Comparison of ENCODE assay signal across 23 cellular contexts in genomic region chr1:162315673-162316072, GRCh38.
DNase-seq lines count a peak whose midpoint lies in the region; ATAC-seq, FAIRE-seq and TF ChIP-seq lines count a peak whose summit lies in the region.
"Had no signal": no experiment of that assay in that cellular context is flagged by ENCODE, and none has a peak within 500 bp of the region (broad histone marks: within the 10 kb centered on the region; RNA-seq: fewer than 3 reads in every experiment).

No MANE protein-coding gene starts in this region.

- H3K9me3 ChIP-seq in Loucy (ENCODE audit: insufficient read depth, low read depth, low read length) = no peaks in the 10 kb centered on the region
- H3K9me3 ChIP-seq in hepatocyte (ENCODE audit: low read depth) = no peaks in the 10 kb centered on the region
- H3K9me3 ChIP-seq in mucosa of descending colon = no peaks in the 10 kb centered on the region
- H3K9me3 ChIP-seq: A549; BE2C; BLaER1 treated with 17β-estradiol and CSF1 and Interleukin-3, amounts not matched to agents 10 nM and 100 nM had no signal

- H2AFZ ChIP-seq in Loucy (ENCODE audit: low read length) = no peak overlapping the region
- H2AFZ ChIP-seq in hepatocyte = no peak overlapping the region
- H2AFZ ChIP-seq: GM23338 had no signal

- H3K4me3 ChIP-seq in Loucy (ENCODE audit: low read length, poor library complexity, severe bottlenecking) (peak overlapping the region; percentile 26), hepatocyte (no peak overlapping the region), mucosa of descending colon (no peak overlapping the region)
- H3K4me3 ChIP-seq: A549; BLaER1 treated with 17β-estradiol and CSF1 and Interleukin-3, amounts not matched to agents 10 nM and 100 nM; GM12878; GM23338 had no signal

- no peaks in the 10 kb centered on the region for H3F3A ChIP-seq in Loucy (ENCODE audit: low read depth)

- intact Hi-C loops in mucosa of descending colon (cut with DNase I, micrococcal nuclease) = no loop called here

- no peak for TF ChIP-seq POLR2A in GM12892 (IDR thresholded peaks at IDR 0.05; ENCODE audit: low read depth, low read length)

- peak overlapping the region; percentile 20 for H3K27ac ChIP-seq in hepatocyte
- H3K27ac ChIP-seq: A549; BLaER1 treated with 17β-estradiol and CSF1 and Interleukin-3, amounts not matched to agents 10 nM and 100 nM had no signal

- H4K20me1 ChIP-seq in Loucy (ENCODE audit: insufficient read depth, low read length, poor library complexity, severe bottlenecking) (no peaks in the 10 kb centered on the region), hepatocyte (ENCODE audit: insufficient read depth, poor library complexity, severe bottlenecking) (no peaks in the 10 kb centered on the region)
- H4K20me1 ChIP-seq: BLaER1 treated with 17β-estradiol and CSF1 and Interleukin-3, amounts not matched to agents 10 nM and 100 nM had no signal

- H3K27me3 ChIP-seq in Loucy (ENCODE audit: insufficient read depth, low read length, poor library complexity, severe bottlenecking) = no peaks in the 10 kb centered on the region
- H3K27me3 ChIP-seq in hepatocyte = no peaks in the 10 kb centered on the region
- H3K27me3 ChIP-seq: BE2C; BLaER1 treated with 17β-estradiol and CSF1 and Interleukin-3, amounts not matched to agents 10 nM and 100 nM had no signal

- ATAC-seq in mucosa of descending colon (peak; percentile 55), HG02852 (IDR thresholded peaks at IDR 0.05; ENCODE audit: unreplicated experiment) (no peak)
- ATAC-seq: A549, GM12878, GM23338, HCT116 had no signal

- DNase-seq in hepatocyte (ENCODE audit: low spot score) (no peak), mucosa of descending colon (no peak), GM12892 (ENCODE audit: insufficient read length) (no peak), NCI-H748 treated with DMSO at 0.1 percent for 48 hours (lab: John Stamatoyannopoulos, UW) (no peak)
- DNase-seq: 8988T; ACHN; AML-193; BE2C; CD4-positive, alpha-beta T cell; CD8-positive, alpha-beta memory T cell; DMS 273 treated with DMSO at 0.1 percent for 48 hours; DMS79; EL; H9 had no signal

- H3K9me2 ChIP-seq in Loucy (replicated peaks; ENCODE audit: low read depth, low read length) (no peaks in the 10 kb centered on the region), hepatocyte (replicated peaks; ENCODE audit: insufficient read depth) (no peaks in the 10 kb centered on the region)

- no peak for FAIRE-seq in GM12892 (lab: Jason Lieb, UNC)
- FAIRE-seq: A549, D721Med, GM12878, GM18507 had no signal

- H3K4me2 ChIP-seq in Loucy (ENCODE audit: low read depth, low read length, poor library complexity, severe bottlenecking) (peak overlapping the region; percentile 60), hepatocyte (no peak overlapping the region)
- H3K4me2 ChIP-seq: A549; BLaER1 treated with 17β-estradiol and CSF1 and Interleukin-3, amounts not matched to agents 10 nM and 100 nM; GM23338 had no signal

- H3K79me2 ChIP-seq in Loucy (ENCODE audit: insufficient read depth, low read length) = no peaks in the 10 kb centered on the region
- H3K79me2 ChIP-seq in hepatocyte = no peaks in the 10 kb centered on the region

- peaks cover 31% of the 10 kb centered on the region for H3K4me1 ChIP-seq in Loucy (ENCODE audit: insufficient read depth, low read length, poor library complexity, severe bottlenecking)
- H3K4me1 ChIP-seq in hepatocyte (ENCODE audit: insufficient read depth) = peaks cover 23% of the 10 kb centered on the region
- H3K4me1 ChIP-seq in mucosa of descending colon (ENCODE audit: low read depth) = peaks cover 7% of the 10 kb centered on the region
- H3K4me1 ChIP-seq: A549, BE2C had no signal

- H3K9ac ChIP-seq in Loucy (ENCODE audit: low read depth, low read length, poor library complexity, severe bottlenecking) = no peak overlapping the region
- H3K9ac ChIP-seq: BLaER1 treated with 17β-estradiol and CSF1 and Interleukin-3, amounts not matched to agents 10 nM and 100 nM had no signal

- WGBS in hepatocyte (ENCODE audit: low lambda C conversion rate, missing lambda C conversion rate) = 55% methylated on average over 2 of the region's 2 CpGs

- TF ChIP-seq CTCF in Loucy (conservative IDR thresholded peaks at IDR 0.05; ENCODE audit: low read length) (no peak), hepatocyte (IDR thresholded peaks at IDR 0.05; ENCODE audit: poor library complexity) (no peak), mucosa of descending colon (IDR thresholded peaks at IDR 0.05) (no peak)

- no peaks in the 10 kb centered on the region for H3K36me3 ChIP-seq in Loucy (ENCODE audit: insufficient read depth, low read length)
- H3K36me3 ChIP-seq in hepatocyte (replicated peaks; ENCODE audit: insufficient read depth, low read depth) = no peaks in the 10 kb centered on the region
- no peaks in the 10 kb centered on the region for H3K36me3 ChIP-seq in mucosa of descending colon (ENCODE audit: low read depth)
- H3K36me3 ChIP-seq: BE2C; BLaER1 treated with 17β-estradiol and CSF1 and Interleukin-3, amounts not matched to agents 10 nM and 100 nM had no signal
